ENCODE assay signal across 8 cellular contexts in genomic region chr12:22684526-22685118, GRCh38. TPM values are rescaled to one million over a fixed set of nuclear protein-coding genes. Genes with fewer than 3 reads are reported as not detected.
DNase-seq lines count a peak whose midpoint lies in the region; ATAC-seq, FAIRE-seq and TF ChIP-seq lines count a peak whose summit lies in the region.

No MANE protein-coding gene starts in this region.

- no peaks in the 10 kb centered on the region for H3K9me3 Mint-ChIP-seq in natural killer cell
- H3K9me3 Mint-ChIP-seq in natural killer cell treated with Interleukin-12 subunit alpha and Interleukin-12 subunit beta and Interleukin-15 and Interleukin-18, amount 100 ng/mL, for 72 hours, result no peaks in the 10 kb centered on the region

- ATAC-seq in natural killer cell (peak; percentile 44 to 52 (median 46)), HG03095 (IDR thresholded peaks at IDR 0.05; ENCODE audit: unreplicated experiment) (peak; percentile 34)
- no peak for ATAC-seq in natural killer cell treated with Interleukin-12 subunit alpha and Interleukin-12 subunit beta and Interleukin-15 and Interleukin-18, amount 100 ng/mL, for 72 hours

- H3K36me3 ChIP-seq in OCI-LY1 (ENCODE audit: insufficient read depth, low read length), result peaks cover 29% of the 10 kb centered on the region; the same call in 1 of the 2 replicates
- H3K36me3 ChIP-seq in endothelial cell of umbilical vein (ENCODE audit: control insufficient read depth in 2 of 2, extremely low read depth in 1 of 2, insufficient read depth in 2 of 2, low read length in 2 of 2), result peaks cover 0 to 6% of the 10 kb centered on the region in 2 experiments
- no peaks in the 10 kb centered on the region for H3K36me3 ChIP-seq in prostate gland

- H4K20me1 ChIP-seq in OCI-LY1 (ENCODE audit: insufficient read depth, low read length), result no peaks in the 10 kb centered on the region
- H4K20me1 ChIP-seq in endothelial cell of umbilical vein (replicated peaks; ENCODE audit: control insufficient read depth, extremely low read depth, insufficient read depth, low read length), result no peaks in the 10 kb centered on the region

- H3K27ac Mint-ChIP-seq in natural killer cell, result peak overlapping the region in 1 of 2 donors; percentile 41
- H3K27ac Mint-ChIP-seq in natural killer cell treated with Interleukin-12 subunit alpha and Interleukin-12 subunit beta and Interleukin-15 and Interleukin-18, amount 100 ng/mL, for 72 hours, result no peak overlapping the region

- H3K27me3 Mint-ChIP-seq in natural killer cell (ENCODE audit: low read depth in 2 of 2), result no peaks in the 10 kb centered on the region
- no peaks in the 10 kb centered on the region for H3K27me3 Mint-ChIP-seq in natural killer cell treated with Interleukin-12 subunit alpha and Interleukin-12 subunit beta and Interleukin-15 and Interleukin-18, amount 100 ng/mL, for 72 hours

- CTCF ChIA-PET in endothelial cell of umbilical vein (lab: Charles Lee), result interaction anchor here (0.6 to 7.2 kb wide), 39 partner anchors 8 to 1617 kb away, joined by 3 to 72 read pairs (median 5); partner anchors contain the start of genes C2CD5 and ETNK1

- peak; percentile 78 for TF ChIP-seq CTCF in natural killer cell (IDR thresholded peaks at IDR 0.05)
- peak; percentile 70 for TF ChIP-seq CTCF in OCI-LY1 (IDR thresholded peaks at IDR 0.05; ENCODE audit: low read length)
- peak; percentile 33 to 39 for TF ChIP-seq CTCF in endothelial cell of umbilical vein (IDR thresholded peaks at IDR 0.05; ENCODE audit: extremely low read depth in 1 of 2, insufficient read depth in 1 of 2, low read depth in 1 of 2, low read length in 2 of 2)
- peak in 3 of 4 experiments; percentile 32 to 57 (median 53) for TF ChIP-seq CTCF in prostate gland (IDR thresholded peaks at IDR 0.05)

- H2AFZ ChIP-seq in OCI-LY1 (ENCODE audit: low read length), result no peak overlapping the region
- H2AFZ ChIP-seq in endothelial cell of umbilical vein (ENCODE audit: low read depth, low read length), result no peak overlapping the region

- H3K9me2 ChIP-seq in OCI-LY1 (ENCODE audit: low read depth, low read length), result no peaks in the 10 kb centered on the region

- 22% methylated on average over 2 of the region's 2 CpGs for WGBS in prostate gland

- no peak overlapping the region for H3K4me3 ChIP-seq in OCI-LY1 (ENCODE audit: low read depth, low read length, poor library complexity, severe bottlenecking)
- no peak overlapping the region for H3K4me3 ChIP-seq in endothelial cell of umbilical vein (replicated peaks in 1 of 3; ENCODE audit: insufficient read depth in 1 of 3, low read depth in 1 of 3, low read length in 3 of 3)
- H3K4me3 ChIP-seq in prostate gland, result no peak overlapping the region

- no peak for FAIRE-seq in endothelial cell of umbilical vein (lab: Jason Lieb, UNC)

- H3K4me1 ChIP-seq in OCI-LY1 (ENCODE audit: insufficient read depth, low read length, severe bottlenecking) (no peaks in the 10 kb centered on the region), endothelial cell of umbilical vein (ENCODE audit: control insufficient read depth, extremely low read depth, insufficient read depth, low read length) (peaks cover 18% of the 10 kb centered on the region), prostate gland (replicated peaks) (no peaks in the 10 kb centered on the region)

- DNase-seq in natural killer cell, result no peak
- no peak for DNase-seq in natural killer cell treated with Interleukin-12 subunit alpha and Interleukin-12 subunit beta and Interleukin-15 and Interleukin-18, amount 100 ng/mL, for 72 hours (ENCODE audit: low spot score)
- peak; percentile 71 for DNase-seq in endothelial cell of umbilical vein (ENCODE audit: low read depth, low spot score)
- no peak for DNase-seq in prostate gland (ENCODE audit: low spot score)
- DNase-seq in activated T-cell treated with anti-CD3 and anti-CD28 coated beads for 4 hours, result no peak
- DNase-seq in NCI-H128 (lab: John Stamatoyannopoulos, UW; ENCODE audit: unreplicated experiment), result no peak

- no peak overlapping the region for H3K27ac ChIP-seq in OCI-LY1 (ENCODE audit: low read depth, low read length, poor library complexity, severe bottlenecking)
- H3K27ac ChIP-seq in endothelial cell of umbilical vein (ENCODE audit: insufficient read depth, low read depth, low read length), result no peak overlapping the region
- no peak overlapping the region for H3K27ac ChIP-seq in prostate gland

- peaks cover 8% of the 10 kb centered on the region for H3K36me3 Mint-ChIP-seq in natural killer cell
- H3K36me3 Mint-ChIP-seq in natural killer cell treated with Interleukin-12 subunit alpha and Interleukin-12 subunit beta and Interleukin-15 and Interleukin-18, amount 100 ng/mL, for 72 hours, result peaks cover 11% of the 10 kb centered on the region

- no peaks in the 10 kb centered on the region for H3F3A ChIP-seq in OCI-LY1 (ENCODE audit: insufficient read depth, low read length)

- no peak overlapping the region for H3K9ac ChIP-seq in OCI-LY1 (ENCODE audit: low read length)
- no peak overlapping the region for H3K9ac ChIP-seq in endothelial cell of umbilical vein (replicated peaks; ENCODE audit: extremely low read depth, insufficient read depth, low read length)

- H3K4me3 Mint-ChIP-seq in natural killer cell, result no peak overlapping the region
- no peak overlapping the region for H3K4me3 Mint-ChIP-seq in natural killer cell treated with Interleukin-12 subunit alpha and Interleukin-12 subunit beta and Interleukin-15 and Interleukin-18, amount 100 ng/mL, for 72 hours

- H3K79me2 ChIP-seq in OCI-LY1 (ENCODE audit: insufficient read depth, low read length) (no peaks in the 10 kb centered on the region), endothelial cell of umbilical vein (ENCODE audit: control insufficient read depth, insufficient read depth, low read length) (no peaks in the 10 kb centered on the region)

- no TSS peak for BruUV-seq in endothelial cell of umbilical vein (replicated peaks; lab: Mats Ljungman, UMichigan)

- H3K4me2 ChIP-seq in OCI-LY1 (ENCODE audit: low read length) (no peak overlapping the region), endothelial cell of umbilical vein (ENCODE audit: insufficient read depth, low read length) (no peak overlapping the region)

- dilution Hi-C loops in endothelial cell of umbilical vein (cut with MboI; ENCODE audit: extremely low pct_ligation_motif_present, low sequenced_read_pairs), result no loop called here

- POLR2A ChIA-PET in endothelial cell of umbilical vein (lab: Charles Lee), result no interaction called here

- peaks cover 15 to 22% of the 10 kb centered on the region in 2 donors for H3K4me1 Mint-ChIP-seq in natural killer cell
- H3K4me1 Mint-ChIP-seq in natural killer cell treated with Interleukin-12 subunit alpha and Interleukin-12 subunit beta and Interleukin-15 and Interleukin-18, amount 100 ng/mL, for 72 hours (ENCODE audit: low read depth in 2 of 2), result peaks cover 17 to 19% of the 10 kb centered on the region in 2 donors

- H3K9me3 ChIP-seq in OCI-LY1 (ENCODE audit: low read length) (no peaks in the 10 kb centered on the region), endothelial cell of umbilical vein (replicated peaks; ENCODE audit: control insufficient read depth, insufficient read depth, low read length) (no peaks in the 10 kb centered on the region), prostate gland (no peaks in the 10 kb centered on the region)

- H3K9me1 ChIP-seq in endothelial cell of umbilical vein (replicated peaks; ENCODE audit: control insufficient read depth, extremely low read depth, insufficient read depth, low read length), result no peaks in the 10 kb centered on the region

- TF ChIP-seq POLR2A in endothelial cell of umbilical vein (IDR thresholded peaks at IDR 0.05; ENCODE audit: low read depth, low read length) (no peak), prostate gland (IDR thresholded peaks at IDR 0.05) (no peak)

- no peaks in the 10 kb centered on the region for H3K27me3 ChIP-seq in OCI-LY1 (ENCODE audit: insufficient read depth, low read length)
- H3K27me3 ChIP-seq in endothelial cell of umbilical vein (ENCODE audit: control insufficient read depth in 2 of 2, insufficient read depth in 2 of 2, low read length in 2 of 2), result no peaks in the 10 kb centered on the region
- H3K27me3 ChIP-seq in prostate gland (replicated peaks; ENCODE audit: insufficient read depth), result no peaks in the 10 kb centered on the region

- intact Hi-C loops in natural killer cell (cut with micrococcal nuclease) (loop anchor here (10.0 kb wide), 1 partner anchor 370 kb away; no protein-coding TSS in a partner anchor), endothelial cell of umbilical vein (cut with micrococcal nuclease) (loop anchor here (1.0 to 10.0 kb wide), 5 partner anchors 170 to 520 kb away; no protein-coding TSS in a partner anchor), prostate gland (cut with DNase I) (no loop called here)

TF ChIP-seq in endothelial cell of umbilical vein, 7 proteins besides CTCF, POLR2A, EP300 and RAD21:
- no peak for TF ChIP-seq JUN (IDR thresholded peaks at IDR 0.05; ENCODE audit: borderline replicate concordance, insufficient read depth, insufficient read length, low read depth)
- TF ChIP-seq EZH2 (IDR thresholded peaks at IDR 0.05; ENCODE audit: borderline replicate concordance, low read depth, low read length, severe bottlenecking), result no peak
- TF ChIP-seq GATA2 (IDR thresholded peaks at IDR 0.05; ENCODE audit: insufficient read depth, insufficient read length, low read depth, low read length), result no peak
- no peak for TF ChIP-seq MYC (IDR thresholded peaks at IDR 0.05; ENCODE audit: low read depth, low read length)
- TF ChIP-seq POLR2AphosphoS5 (IDR thresholded peaks at IDR 0.05; ENCODE audit: insufficient read depth, low read depth, low read length), result no peak
- no peak for TF ChIP-seq MAX (IDR thresholded peaks at IDR 0.05; ENCODE audit: insufficient read depth, insufficient read length)
- TF ChIP-seq FOS (IDR thresholded peaks at IDR 0.05; ENCODE audit: borderline replicate concordance, insufficient read depth, low read length), result no peak

RNA-seq across cellular contexts. Expression of gene ETNK1, which starts 59.7 kb away (rescaled TPM):
- total RNA-seq in natural killer cell, result 100 to 1,000 TPM in 1 of 3 donors, 10 to 100 TPM in 2; 77.6 to 101 (median 85.2) TPM
- 100 to 1,000 TPM in 1 of 2 donors, 10 to 100 TPM in 1; 96.3 to 101 TPM for total RNA-seq in natural killer cell treated with Interleukin-12 subunit alpha and Interleukin-12 subunit beta and Interleukin-15 and Interleukin-18, amount 100 ng/mL, for 72 hours
- total RNA-seq in endothelial cell of umbilical vein, result 63.8 and 68.4 TPM in 2 replicates
- 11.4 and 14.3 TPM in 2 replicates for polyA plus RNA-seq in endothelial cell of umbilical vein
- polyA plus RNA-seq in endothelial cell of umbilical vein (2011; cell fraction: cytosol; rRNA removed), result 7.8 and 11.4 TPM in 2 replicates
- polyA plus RNA-seq in endothelial cell of umbilical vein (2011; cell fraction: nucleus; rRNA removed), result 46.8 and 61.0 TPM in 2 replicates
- 30.2 and 37.9 TPM in 2 replicates for polyA plus RNA-seq in endothelial cell of umbilical vein (2012)
- polyA minus RNA-seq in endothelial cell of umbilical vein, result 70.6 and 99.8 TPM in 2 replicates
- 38.4 TPM for polyA minus RNA-seq in endothelial cell of umbilical vein (2011; cell fraction: cytosol; rRNA and poly(A)+ RNA removed)
- polyA minus RNA-seq in endothelial cell of umbilical vein (2011; cell fraction: nucleus; rRNA and poly(A)+ RNA removed), result 222 and 256 TPM in 2 replicates
- 10 to 100 TPM; 48.0 to 64.2 TPM for total RNA-seq in prostate gland

Comparison
In these comparisons a context has a peak if more than half of its experiments do, and no peak if none do; other contexts are left out.
1. ATAC-seq: peak in natural killer cell (3 of 3) and HG03095 (single experiment); none in natural killer cell treated with Interleukin-12 subunit alpha and Interleukin-12 subunit beta and Interleukin-15 and Interleukin-18, amount 100 ng/mL, for 72 hours (0 of 2).
2. Peak in every context shown above with its lines, with median percentiles within 50 percentile points of each other: CTCF ChIP-seq.